25 cellular contexts compared by ENCODE assay signal in the genomic region with DNA sequence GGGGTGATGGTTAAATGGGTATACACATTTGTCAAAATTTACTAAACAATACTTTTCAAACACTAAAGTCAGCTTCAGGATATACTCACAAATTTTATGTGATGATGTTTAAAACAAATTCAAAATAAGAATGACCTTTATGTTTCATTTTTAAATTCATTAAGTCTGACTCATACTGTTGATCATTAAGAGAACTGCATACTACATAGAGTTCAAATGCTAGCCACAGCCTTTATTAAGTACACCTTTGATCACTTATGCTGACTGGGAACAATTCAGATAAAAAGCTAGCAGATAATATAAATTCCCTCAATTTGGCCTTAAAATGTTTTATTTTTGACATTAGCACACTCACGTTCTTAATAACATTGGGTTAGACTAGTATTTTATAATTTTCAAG. TPM values are rescaled to one million over a fixed set of nuclear protein-coding genes. Genes with fewer than 3 reads are reported as not detected.
DNase-seq lines count a peak whose midpoint lies in the region; ATAC-seq, FAIRE-seq and TF ChIP-seq lines count a peak whose summit lies in the region.
"Had no signal": no experiment of that assay in that cellular context is flagged by ENCODE, and none has a peak within 500 bp of the region (broad histone marks: within the 10 kb centered on the region; RNA-seq: fewer than 3 reads in every experiment).

No MANE protein-coding gene starts in this region.

- no peak overlapping the region for H3K27ac Mint-ChIP-seq in activated T-cell treated with anti-CD3 and anti-CD28 coated beads, Interleukin-2, amount 50 U/mL, for 72 hours
- no peak overlapping the region for H3K27ac Mint-ChIP-seq in endodermal cell
- H3K27ac Mint-ChIP-seq: CD4-positive, CD25-positive, alpha-beta regulatory T cell; GM23338; IgD-negative memory B cell had no signal

- H3K4me3 ChIP-seq in endodermal cell (ENCODE audit: low read length) = no peak overlapping the region
- H3K4me3 ChIP-seq: GM23338 had no signal

- FAIRE-seq in RCC 7860 (lab: Jason Lieb, UNC) (peak; percentile 4), islet of Langerhans (lab: Jason Lieb, UNC) (peak; percentile 92)
- FAIRE-seq: A204.1, G401.6, GM12891, H54 had no signal

- 75% methylated on average over 1 of the region's 1 CpG; no CpG with 5 or more reads in 1 of the 2 experiments for WGBS in endodermal cell (ENCODE audit: insufficient coverage in 1 of 2, insufficient read length in 1 of 2), 2 experiments

- no peaks in the 10 kb centered on the region for H3K27me3 ChIP-seq in endodermal cell (ENCODE audit: control insufficient read depth, insufficient read depth, low read length, poor library complexity, severe bottlenecking)
- H3K27me3 ChIP-seq: BE2C had no signal

- no peaks in the 10 kb centered on the region for H3K4me1 ChIP-seq in endodermal cell (ENCODE audit: control insufficient read depth, insufficient read depth, low read length)
- H3K4me1 ChIP-seq: BE2C had no signal

- no peak for TF ChIP-seq CTCF in endodermal cell (conservative IDR thresholded peaks at IDR 0.05)

- DNase-seq in M059J (ENCODE audit: low read depth) (peak; percentile 7), RCC 7860 (ENCODE audit: low spot score) (no peak), renal cortical epithelial cell (ENCODE audit: low read depth) (peak; percentile 51), Right ventricle myocardium superior (no peak), endodermal cell (no peak)
- no peak for DNase-seq in stimulated activated CD4-positive, alpha-beta T cell treated with anti-CD3 and anti-CD28 coated beads, Interleukin-4, amount 100 ng/mL, for 4 hours
- no peak for DNase-seq in activated T-cell treated with anti-CD3 and anti-CD28 coated beads, Interleukin-2, amount 50 U/mL, for 72 hours
- DNase-seq: ACHN; BE2C; C1 segment of cervical spinal cord; CD4-positive, CD25-positive, alpha-beta regulatory T cell; CD8-positive, alpha-beta memory T cell; COR-L47; DMS 273 treated with DMSO at 0.1 percent for 48 hours; DMS53; DND-41 had no signal

- H3K36me3 ChIP-seq in endodermal cell (ENCODE audit: control insufficient read depth, insufficient read depth, low read length) = peaks cover 100% of the 10 kb centered on the region

- intact Hi-C loops in Right ventricle myocardium superior (cut with DNase I) = no loop called here

- no peak overlapping the region for H3K9ac ChIP-seq in endodermal cell (ENCODE audit: extremely low read depth, low read length, poor library complexity, severe bottlenecking)

- no peaks in the 10 kb centered on the region for H3K27me3 Mint-ChIP-seq in activated T-cell treated with anti-CD3 and anti-CD28 coated beads, Interleukin-2, amount 50 U/mL, for 72 hours (ENCODE audit: low read depth)
- no peaks in the 10 kb centered on the region for H3K27me3 Mint-ChIP-seq in endodermal cell (ENCODE audit: insufficient read depth)
- H3K27me3 Mint-ChIP-seq: CD4-positive, CD25-positive, alpha-beta regulatory T cell; CD8-positive, alpha-beta memory T cell; IgD-negative memory B cell had no signal

- H3K36me3 Mint-ChIP-seq in activated T-cell treated with anti-CD3 and anti-CD28 coated beads, Interleukin-2, amount 50 U/mL, for 72 hours (ENCODE audit: insufficient read depth in 2 of 2) = peaks cover 31 to 76% of the 10 kb centered on the region in 2 donors
- H3K36me3 Mint-ChIP-seq in endodermal cell (ENCODE audit: low read depth) = peaks cover 88% of the 10 kb centered on the region

- no peak overlapping the region for H3K27ac ChIP-seq in endodermal cell (ENCODE audit: low read depth, low read length)
- H3K27ac ChIP-seq: HL-60 had no signal

- peaks cover 0 to 3% of the 10 kb centered on the region in 2 donors for H3K9me3 Mint-ChIP-seq in activated T-cell treated with anti-CD3 and anti-CD28 coated beads, Interleukin-2, amount 50 U/mL, for 72 hours
- peaks cover 6% of the 10 kb centered on the region for H3K9me3 Mint-ChIP-seq in endodermal cell
- H3K9me3 Mint-ChIP-seq: GM23338 had no signal

- peaks cover 36% of the 10 kb centered on the region for H3K9me3 ChIP-seq in endodermal cell (ENCODE audit: control insufficient read depth, low read length)
- H3K9me3 ChIP-seq: BE2C had no signal

- H3K4me3 Mint-ChIP-seq in activated T-cell treated with anti-CD3 and anti-CD28 coated beads, Interleukin-2, amount 50 U/mL, for 72 hours = no peak overlapping the region
- no peak overlapping the region for H3K4me3 Mint-ChIP-seq in endodermal cell
- H3K4me3 Mint-ChIP-seq: CD4-positive, CD25-positive, alpha-beta regulatory T cell; CD8-positive, alpha-beta memory T cell; GM23338; IgD-negative memory B cell had no signal

- H3K4me1 Mint-ChIP-seq in activated T-cell treated with anti-CD3 and anti-CD28 coated beads, Interleukin-2, amount 50 U/mL, for 72 hours (ENCODE audit: low read depth) = peaks cover 37% of the 10 kb centered on the region
- no peaks in the 10 kb centered on the region for H3K4me1 Mint-ChIP-seq in endodermal cell
- H3K4me1 Mint-ChIP-seq: GM23338 had no signal

- ATAC-seq in Right ventricle myocardium superior (ENCODE audit: poor library complexity) = no peak
- no peak for ATAC-seq in activated T-cell treated with anti-CD3 and anti-CD28 coated beads, Interleukin-2, amount 50 U/mL, for 72 hours (replicated peaks in 1 of 2)
- ATAC-seq: GM23338 had no signal

RNA-seq across cellular contexts. Expression of a gene that starts 14.1 kb away (rescaled TPM):
- total RNA-seq in M059J (2014; rRNA removed; shearing (Covaris generic)) = 229 and 276 TPM in 2 replicates
- total RNA-seq in renal cortical epithelial cell = 131 and 208 TPM in 2 replicates
- 48.1 TPM for total RNA-seq in Right ventricle myocardium superior
- total RNA-seq in activated T-cell treated with anti-CD3 and anti-CD28 coated beads, Interleukin-2, amount 50 U/mL, for 72 hours = 100 to 1,000 TPM in 1 of 2 donors, 10 to 100 TPM in 1; 95.7 to 144 TPM
- 100 to 1,000 TPM in 1 of 2 donors, 10 to 100 TPM in 1; 82.9 to 125 TPM for total RNA-seq in endodermal cell
- polyA plus RNA-seq in endodermal cell (2013, experiment 1 of 2) = 68.0 TPM
- polyA plus RNA-seq in endodermal cell (2013, experiment 2 of 2) = 65.9 TPM

RNA-seq across cellular contexts. Expression of a gene that starts 26.5 kb away (rescaled TPM):
- not detected in 2 replicates for total RNA-seq in M059J (2014; rRNA removed; shearing (Covaris generic))
- total RNA-seq in renal cortical epithelial cell (not detected in 2 replicates), Right ventricle myocardium superior (not detected), endodermal cell (not detected)
- total RNA-seq in activated T-cell treated with anti-CD3 and anti-CD28 coated beads, Interleukin-2, amount 50 U/mL, for 72 hours = not detected
- polyA plus RNA-seq in endodermal cell (2013, experiment 1 of 2) = not detected
- polyA plus RNA-seq in endodermal cell (2013, experiment 2 of 2) = not detected
- total RNA-seq: CD4-positive, CD25-positive, alpha-beta regulatory T cell; CD8-positive, alpha-beta memory T cell; GM23338; HT1080 had no signal
- polyA plus RNA-seq: CD4-positive, CD25-positive, alpha-beta regulatory T cell; CD8-positive, alpha-beta memory T cell; GM23338; IgD-negative memory B cell had no signal

Comparison
In these comparisons a context has a peak if more than half of its experiments do, and no peak if none do; other contexts are left out.
1. DNase-seq: peak in M059J (single experiment) and renal cortical epithelial cell (single experiment); none in RCC 7860 (single experiment), Right ventricle myocardium superior (single experiment), stimulated activated CD4-positive, alpha-beta T cell treated with anti-CD3 and anti-CD28 coated beads, Interleukin-4, amount 100 ng/mL, for 4 hours (0 of 2), activated T-cell treated with anti-CD3 and anti-CD28 coated beads, Interleukin-2, amount 50 U/mL, for 72 hours (0 of 2) and endodermal cell (single experiment).